ENCODE assay signal across 7 cellular contexts in genomic region chr21:45972353-45972715, GRCh38. TPM values are rescaled to one million over a fixed set of nuclear protein-coding genes. Genes with fewer than 3 reads are reported as not detected.
DNase-seq lines count a peak whose midpoint lies in the region; TF ChIP-seq lines count a peak whose summit lies in the region.

No MANE protein-coding gene starts in this region.

- H3K27me3 Mint-ChIP-seq in type B pancreatic cell, result peaks cover 29% of the 10 kb centered on the region

- TF ChIP-seq CTCF in type B pancreatic cell (conservative IDR thresholded peaks at IDR 0.05), result no peak

- no peak for TF ChIP-seq EP300 in Ishikawa (IDR thresholded peaks at IDR 0.05; ENCODE audit: borderline replicate concordance)

- H3K27ac Mint-ChIP-seq in type B pancreatic cell, result no peak overlapping the region

- TF ChIP-seq RAD21 in Ishikawa (IDR thresholded peaks at IDR 0.05; ENCODE audit: low read depth), result no peak

- H3K36me3 Mint-ChIP-seq in type B pancreatic cell, result no peaks in the 10 kb centered on the region

- peak overlapping the region; percentile 84 for H3K9ac ChIP-seq in endocrine pancreas (ENCODE audit: control insufficient read depth, insufficient read depth, low read length)

- no peaks in the 10 kb centered on the region for H3K9me3 Mint-ChIP-seq in type B pancreatic cell

- H3K9me3 ChIP-seq in endocrine pancreas (ENCODE audit: control insufficient read depth, low read length) (no peaks in the 10 kb centered on the region), mesodermal cell (ENCODE audit: control insufficient read depth, low read length) (no peaks in the 10 kb centered on the region)

- no peak overlapping the region for H3K4me3 Mint-ChIP-seq in type B pancreatic cell

- no peaks in the 10 kb centered on the region for H3K36me3 ChIP-seq in endocrine pancreas (ENCODE audit: control insufficient read depth, insufficient read depth, low read length)
- no peaks in the 10 kb centered on the region for H3K36me3 ChIP-seq in mesodermal cell (ENCODE audit: control insufficient read depth, insufficient read depth, low read length)

- DNase-seq in type B pancreatic cell (ENCODE audit: extremely low spot score, unreplicated experiment) (peak; percentile 73), NCI-H2196 treated with DMSO at 0.1 percent for 48 hours (lab: John Stamatoyannopoulos, UW; ENCODE audit: unreplicated experiment) (no peak), superior temporal gyrus (ENCODE audit: extremely low spot score) (no peak), DMS79 (lab: John Stamatoyannopoulos, UW) (no peak)

- H3K4me3 ChIP-seq in endocrine pancreas (ENCODE audit: control insufficient read depth, insufficient read depth, low read length), result no peak overlapping the region
- H3K4me3 ChIP-seq in mesodermal cell (ENCODE audit: extremely low read depth, insufficient read depth, low read length, poor library complexity, severe bottlenecking), result no peak overlapping the region

- no peaks in the 10 kb centered on the region for H3K4me1 ChIP-seq in endocrine pancreas (ENCODE audit: control insufficient read depth, insufficient read depth, low read length)
- peaks cover 37% of the 10 kb centered on the region for H3K4me1 ChIP-seq in mesodermal cell (ENCODE audit: control insufficient read depth, insufficient read depth, low read length, poor library complexity, severe bottlenecking)

- peak overlapping the region; percentile 94 for H3K27ac ChIP-seq in mesodermal cell (ENCODE audit: low read depth, low read length, severe bottlenecking)

- H3K4me1 Mint-ChIP-seq in type B pancreatic cell (ENCODE audit: unreplicated experiment), result peaks cover 19% of the 10 kb centered on the region

- 45 to 47% methylated on average over 15 to 17 of the region's 19 CpGs for WGBS in mesodermal cell (ENCODE audit: insufficient coverage in 2 of 2), 2 experiments

- no peaks in the 10 kb centered on the region for H3K27me3 ChIP-seq in endocrine pancreas (ENCODE audit: control insufficient read depth, insufficient read depth, low read length)

TF ChIP-seq in Ishikawa, 13 proteins besides CTCF, POLR2A, EP300 and RAD21:
- TF ChIP-seq ZBTB7A (IDR thresholded peaks at IDR 0.05; ENCODE audit: low read depth), result 0 out of 2 replicates have a peak, but pooled peaks have one; percentile 4
- no peak for TF ChIP-seq FOXM1 (IDR thresholded peaks at IDR 0.05; ENCODE audit: borderline replicate concordance, low read depth)

RNA-seq across cellular contexts. Expression of gene COL6A1, which starts 9.2 kb away (rescaled TPM):
- polyA plus RNA-seq in mesodermal cell (2013, experiment 1 of 2), result 309 TPM
- 301 TPM for polyA plus RNA-seq in mesodermal cell (2013, experiment 2 of 2)
- 78.4 and 167 TPM in 2 replicates for total RNA-seq in type B pancreatic cell (ENCODE audit: low replicate concordance)
